ENCODE assay signal across 11 cellular contexts in genomic region chr19:6099633-6100032, GRCh38. TPM values are rescaled to one million over a fixed set of nuclear protein-coding genes. Genes with fewer than 3 reads are reported as not detected.
DNase-seq lines count a peak whose midpoint lies in the region; ATAC-seq and TF ChIP-seq lines count a peak whose summit lies in the region.
"Had no signal": no experiment of that assay in that cellular context is flagged by ENCODE, and none has a peak within 500 bp of the region (broad histone marks: within the 10 kb centered on the region; RNA-seq: fewer than 3 reads in every experiment).

No MANE protein-coding gene starts in this region.

- no peaks in the 10 kb centered on the region for H3K27me3 ChIP-seq in CD4-positive, alpha-beta memory T cell (ENCODE audit: insufficient read depth, low read length)

- peak overlapping the region in 5 of 7 donors; percentile 37 to 95 (median 86) for H3K27ac Mint-ChIP-seq in CD4-positive, alpha-beta memory T cell
- H3K27ac Mint-ChIP-seq in nephron progenitor cell, result peak overlapping the region; percentile 96

- no peaks in the 10 kb centered on the region for H3K9me3 ChIP-seq in CD4-positive, alpha-beta memory T cell (ENCODE audit: control insufficient read depth in 1 of 2, low read length in 2 of 2)

- intact Hi-C loops in CD4-positive, alpha-beta memory T cell (cut with micrococcal nuclease), result no loop called here

- H3K4me3 ChIP-seq in CD4-positive, alpha-beta memory T cell (ENCODE audit: low read length in 2 of 2), result no peak overlapping the region
- H3K4me3 ChIP-seq in coronary artery, result no peak overlapping the region

- H3K27ac ChIP-seq in CD4-positive, alpha-beta memory T cell (ENCODE audit: low read depth, low read length), result no peak overlapping the region
- peak overlapping the region; percentile 57 to 88 for H3K27ac ChIP-seq in coronary artery

- peak overlapping the region in 2 of 8 donors; percentile 80 to 83 for H3K4me3 Mint-ChIP-seq in CD4-positive, alpha-beta memory T cell
- H3K4me3 Mint-ChIP-seq in nephron progenitor cell, result peak overlapping the region; percentile 49

- peaks cover 6 to 16% (median 9%) of the 10 kb centered on the region in 4 donors for H3K4me1 Mint-ChIP-seq in CD4-positive, alpha-beta memory T cell
- H3K4me1 Mint-ChIP-seq in nephron progenitor cell, result peaks cover 47% of the 10 kb centered on the region

- POLR2A ChIA-PET in CD4-positive, alpha-beta memory T cell (lab: Charles Lee; ENCODE audit: partially characterized antibody), result interaction anchor here (1.9 kb wide), 1 partner anchor 10 kb away, joined by 5 read pairs; no protein-coding TSS in a partner anchor

- ATAC-seq in GM18519 (IDR thresholded peaks at IDR 0.05; ENCODE audit: low FRiP score, unreplicated experiment), result no peak

- CTCF ChIA-PET in CD4-positive, alpha-beta memory T cell (lab: Charles Lee; ENCODE audit: partially characterized antibody), result interaction anchor here (0.6 to 3.5 kb wide), 6 partner anchors 11 to 349 kb away, joined by 3 to 19 read pairs (median 4); no protein-coding TSS in a partner anchor

- no peaks in the 10 kb centered on the region for H3K36me3 Mint-ChIP-seq in CD4-positive, alpha-beta memory T cell
- peaks cover 13% of the 10 kb centered on the region for H3K36me3 Mint-ChIP-seq in nephron progenitor cell (ENCODE audit: low read depth)

- no peaks in the 10 kb centered on the region for H3K36me3 ChIP-seq in CD4-positive, alpha-beta memory T cell (ENCODE audit: insufficient read depth, low read length)

- TF ChIP-seq CTCF in coronary artery (IDR thresholded peaks at IDR 0.05) (no peak), nephron progenitor cell (IDR thresholded peaks at IDR 0.05) (no peak)

- H3K4me1 ChIP-seq in CD4-positive, alpha-beta memory T cell (ENCODE audit: insufficient read depth, low read length), result peaks cover 3% of the 10 kb centered on the region

- H3K27me3 Mint-ChIP-seq in CD4-positive, alpha-beta memory T cell, result no peaks in the 10 kb centered on the region
- peaks cover 8% of the 10 kb centered on the region for H3K27me3 Mint-ChIP-seq in nephron progenitor cell (ENCODE audit: low read depth, poor library complexity)

- no peak for DNase-seq in CD4-positive, alpha-beta memory T cell
- peak; percentile 39 for DNase-seq in NCI-H1694 treated with DMSO at 0.1 percent for 48 hours (lab: John Stamatoyannopoulos, UW)
- no peak for DNase-seq in coronary artery (ENCODE audit: low spot score)
- no peak for DNase-seq in nephron progenitor cell
- no peak for DNase-seq in activated CD4-positive, CD25-positive, alpha-beta regulatory T cell (lab: John Stamatoyannopoulos, UW)
- no peak for DNase-seq in stimulated activated CD4-positive, alpha-beta T cell treated with anti-CD3 and anti-CD28 coated beads, Interleukin-4, amount 100 ng/mL, for 4 hours
- no peak for DNase-seq in RPMI8226
- DNase-seq: activated T-cell treated with anti-CD3 and anti-CD28 coated beads for 4 hours; effector CD4-positive, alpha-beta T cell; NCI-H345 had no signal

- H3K9me3 Mint-ChIP-seq in CD4-positive, alpha-beta memory T cell, result no peaks in the 10 kb centered on the region
- peaks cover 12% of the 10 kb centered on the region for H3K9me3 Mint-ChIP-seq in nephron progenitor cell

RNA-seq across cellular contexts. Expression of gene RFX2, which starts 10.7 kb away (rescaled TPM):
- 1 to 10 TPM; 5.6 to 6.7 TPM for total RNA-seq in CD4-positive, alpha-beta memory T cell
- polyA plus RNA-seq in CD4-positive, alpha-beta memory T cell, result 1 to 10 TPM; 3.6 to 6.0 TPM

RNA-seq across cellular contexts. Expression of gene ACSBG2, which starts 35.8 kb away (rescaled TPM):
- total RNA-seq in CD4-positive, alpha-beta memory T cell, result not detected
- polyA plus RNA-seq in CD4-positive, alpha-beta memory T cell, result not detected
